In the genomic region with DNA sequence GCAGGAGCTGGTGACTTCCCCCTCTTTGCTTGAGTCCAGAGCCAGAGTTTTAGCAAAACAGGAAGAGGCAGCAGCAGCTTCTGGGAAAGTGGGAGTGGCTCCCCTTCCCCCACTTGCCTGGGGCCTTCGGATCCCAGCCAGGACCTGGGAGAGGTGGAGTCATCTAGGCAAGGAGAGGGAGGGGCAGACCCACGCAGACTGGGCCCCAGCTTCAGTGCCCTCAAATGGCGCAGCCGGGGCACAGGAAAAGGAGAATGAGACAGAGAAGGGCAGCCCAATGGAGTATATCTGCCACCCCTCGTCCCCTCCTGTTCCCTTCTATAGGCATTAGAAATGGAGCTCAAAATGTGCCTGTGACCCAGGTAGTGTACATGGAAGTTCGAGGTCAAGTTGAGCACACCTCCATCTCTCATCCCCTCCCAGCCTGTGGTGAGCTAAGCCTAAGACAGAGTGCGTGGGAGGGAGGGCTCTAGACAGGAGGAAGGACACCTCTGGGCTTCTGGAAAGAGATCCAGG, we compare ENCODE assay signal across 8 cellular contexts. TPM values are rescaled to one million over a fixed set of nuclear protein-coding genes. Genes with fewer than 3 reads are reported as not detected.
A peak's percentile ranks its signal among the peaks of the same experiment; 100 is the strongest.
DNase-seq lines count a peak whose midpoint lies in the region; ATAC-seq, FAIRE-seq and TF ChIP-seq lines count a peak whose summit lies in the region.

No MANE protein-coding gene starts in this region.

- H3K27ac ChIP-seq in BLaER1 treated with 17β-estradiol and CSF1 and Interleukin-3, amounts not matched to agents 10 nM and 100 nM: peak overlapping the region in 10 of 11 experiments; percentile 15 to 72 (median 61); a peak in 16 of 22 replicates
- peak overlapping the region; percentile 87 to 99 for H3K27ac ChIP-seq in uterus

- no peaks in the 10 kb centered on the region for H3K27me3 ChIP-seq in BLaER1 treated with 17β-estradiol and CSF1 and Interleukin-3, amounts not matched to agents 10 nM and 100 nM
- H3K27me3 ChIP-seq in MG63 (no peaks in the 10 kb centered on the region), bronchial epithelial cell (ENCODE audit: control insufficient read depth, insufficient read depth, low read length) (no peaks in the 10 kb centered on the region), uterus (no peaks in the 10 kb centered on the region)

- ATAC-seq in HG03439 (IDR thresholded peaks at IDR 0.05; ENCODE audit: unreplicated experiment): no peak

- DNase-seq in MG63: peak; percentile 63
- peak; percentile 88 for DNase-seq in bronchial epithelial cell (ENCODE audit: low read depth)
- peak; percentile 87 to 97 for DNase-seq in lower leg skin (ENCODE audit: low spot score in 2 of 2)
- peak; percentile 91 to 92 for DNase-seq in uterus
- no peak for DNase-seq in NCI-H524 (lab: John Stamatoyannopoulos, UW)
- no peak for DNase-seq in NCI-H187 (lab: John Stamatoyannopoulos, UW)

- peak overlapping the region; percentile 70 to 93 (median 80) for H3K4me2 ChIP-seq in BLaER1 treated with 17β-estradiol and CSF1 and Interleukin-3, amounts not matched to agents 10 nM and 100 nM

- no peaks in the 10 kb centered on the region for H4K20me1 ChIP-seq in BLaER1 treated with 17β-estradiol and CSF1 and Interleukin-3, amounts not matched to agents 10 nM and 100 nM

- TF ChIP-seq CTCF in bronchial epithelial cell (IDR thresholded peaks at IDR 0.05; ENCODE audit: insufficient read depth, low read length, severe bottlenecking): no peak
- no peak for TF ChIP-seq CTCF in lower leg skin (IDR thresholded peaks at IDR 0.05)
- no peak for TF ChIP-seq CTCF in uterus (IDR thresholded peaks at IDR 0.05)

- H3K4me1 ChIP-seq in BLaER1 treated with 17β-estradiol and CSF1 and Interleukin-3, amounts not matched to agents 10 nM and 100 nM: peaks cover 45 to 99% (median 70%) of the 10 kb centered on the region in 10 experiments
- H3K4me1 ChIP-seq in uterus: peaks cover 6 to 27% of the 10 kb centered on the region in 2 donors

- peak overlapping the region in 1 of 10 experiments; percentile 7; a peak in 2 of 20 replicates for H3K4me3 ChIP-seq in BLaER1 treated with 17β-estradiol and CSF1 and Interleukin-3, amounts not matched to agents 10 nM and 100 nM
- H3K4me3 ChIP-seq in MG63 (no peak overlapping the region), bronchial epithelial cell (ENCODE audit: low read depth, low read length) (no peak overlapping the region), lower leg skin (ENCODE audit: low read depth, poor library complexity, severe bottlenecking) (no peak overlapping the region), uterus (no peak overlapping the region)

- TF ChIP-seq POLR2A in lower leg skin (IDR thresholded peaks at IDR 0.05): no peak
- no peak for TF ChIP-seq POLR2A in uterus (IDR thresholded peaks at IDR 0.05)

- intact Hi-C loops in lower leg skin (cut with DNase I; ENCODE audit: low total_unique reads): no loop called here
- intact Hi-C loops in uterus (cut with DNase I; ENCODE audit: low total_unique reads): no loop called here

- H3K36me3 ChIP-seq in BLaER1 treated with 17β-estradiol and CSF1 and Interleukin-3, amounts not matched to agents 10 nM and 100 nM: no peaks in the 10 kb centered on the region
- H3K36me3 ChIP-seq in MG63 (no peaks in the 10 kb centered on the region), bronchial epithelial cell (ENCODE audit: control insufficient read depth, insufficient read depth, low read length) (no peaks in the 10 kb centered on the region), uterus (no peaks in the 10 kb centered on the region)

- WGBS in lower leg skin, 2 donors: 11 to 26% methylated on average over 7 of the region's 7 CpGs

- no peaks in the 10 kb centered on the region for H3K9me3 ChIP-seq in BLaER1 treated with 17β-estradiol and CSF1 and Interleukin-3, amounts not matched to agents 10 nM and 100 nM (replicated peaks in 1 of 11)
- no peaks in the 10 kb centered on the region for H3K9me3 ChIP-seq in MG63
- no peaks in the 10 kb centered on the region for H3K9me3 ChIP-seq in uterus

- H3K9ac ChIP-seq in BLaER1 treated with 17β-estradiol and CSF1 and Interleukin-3, amounts not matched to agents 10 nM and 100 nM: peak overlapping the region in 6 of 11 experiments; percentile 25 to 56 (median 40); a peak in 6 of 22 replicates

- no peak for FAIRE-seq in bronchial epithelial cell (lab: Jason Lieb, UNC)

RNA-seq across cellular contexts. Expression of a gene that starts 9.3 kb away (rescaled TPM):
- 30.5 and 31.5 TPM in 2 replicates for total RNA-seq in MG63 (2014; rRNA removed; shearing (Covaris generic); ENCODE audit: low replicate concordance)
- total RNA-seq in bronchial epithelial cell (7.1 and 9.0 TPM in 2 replicates), lower leg skin (100 to 1,000 TPM in 1 of 4 donors, 10 to 100 TPM in 3; 56.3 to 114 (median 63.5) TPM), uterus (100 to 1,000 TPM in 1 of 4 donors, 10 to 100 TPM in 3; 33.0 to 191 (median 42.5) TPM)

RNA-seq across cellular contexts. Expression of a gene that starts 56.0 kb away (rescaled TPM):
- 14.2 and 17.6 TPM in 2 replicates for total RNA-seq in MG63 (2014; rRNA removed; shearing (Covaris generic); ENCODE audit: low replicate concordance)
- total RNA-seq in bronchial epithelial cell (7.3 and 10.3 TPM in 2 replicates), lower leg skin (10 to 100 TPM; 28.2 to 51.7 (median 48.6) TPM), uterus (10 to 100 TPM in 3 of 4 donors, 1 to 10 TPM in 1; 1.3 to 50.5 (median 15.4) TPM)

Comparison
In these comparisons a context has a peak if more than half of its experiments do, and no peak if none do; other contexts are left out.
1. DNase-seq: peak in MG63 (single experiment), bronchial epithelial cell (single experiment), lower leg skin (2 of 2) and uterus (2 of 2); none in NCI-H524 (0 of 2) and NCI-H187 (0 of 2).